Comparison of ENCODE assay signal across 8 cellular contexts in genomic region chr1:40530735-40531380, GRCh38. TPM values are rescaled to one million over a fixed set of nuclear protein-coding genes. Genes with fewer than 3 reads are reported as not detected.
A peak's percentile ranks its signal among the peaks of the same experiment; 100 is the strongest.
DNase-seq lines count a peak whose midpoint lies in the region; ATAC-seq, FAIRE-seq and TF ChIP-seq lines count a peak whose summit lies in the region.

No MANE protein-coding gene starts in this region.

- H3K27me3 ChIP-seq in BE2C (no peaks in the 10 kb centered on the region), SJSA1 (replicated peaks) (no peaks in the 10 kb centered on the region), osteoblast (ENCODE audit: insufficient read depth, low read length) (no peaks in the 10 kb centered on the region)

- peak overlapping the region; percentile 89 for H3K4me2 ChIP-seq in osteoblast (ENCODE audit: insufficient read depth, low read length)

- H3K27ac ChIP-seq in SJSA1 (peak overlapping the region; percentile 65), osteoblast (ENCODE audit: low read depth, low read length) (peak overlapping the region; percentile 68)

- no peak for FAIRE-seq in GM19239 (lab: Jason Lieb, UNC)

- H3K4me3 ChIP-seq in BE2C (ENCODE audit: low read depth, low read length): peak overlapping the region; percentile 80
- H3K4me3 ChIP-seq in SJSA1: peak overlapping the region; percentile 55
- peak overlapping the region; percentile 75 for H3K4me3 ChIP-seq in osteoblast (ENCODE audit: insufficient read depth, low read length)

- peak overlapping the region; percentile 94 for H2AFZ ChIP-seq in osteoblast (ENCODE audit: low read length)

- H3K4me1 ChIP-seq in BE2C: no peaks in the 10 kb centered on the region
- peaks cover 3% of the 10 kb centered on the region for H3K4me1 ChIP-seq in SJSA1 (replicated peaks)
- H3K4me1 ChIP-seq in osteoblast (ENCODE audit: insufficient read depth, low read length): peaks cover 9% of the 10 kb centered on the region

- no peaks in the 10 kb centered on the region for H3K79me2 ChIP-seq in osteoblast (ENCODE audit: insufficient read depth, low read length)

- TF ChIP-seq CTCF in BE2C (IDR thresholded peaks at IDR 0.05; ENCODE audit: low read depth, low read length) (no peak), osteoblast (IDR thresholded peaks at IDR 0.05; ENCODE audit: extremely low read depth, low read depth, low read length) (no peak)

- ATAC-seq in GM21367 (IDR thresholded peaks at IDR 0.05; ENCODE audit: unreplicated experiment): peak; percentile 7
- no peak for ATAC-seq in HG02938 (IDR thresholded peaks at IDR 0.05; ENCODE audit: unreplicated experiment)

- DNase-seq in BE2C: no peak
- DNase-seq in SJSA1 (ENCODE audit: low read depth in 1 of 2, low spot score in 2 of 2): no peak
- DNase-seq in fibroblast of gingiva (ENCODE audit: low read depth): peak; percentile 14
- peak; percentile 43 for DNase-seq in osteoblast (ENCODE audit: insufficient read length, low spot score, missing footprints)
- no peak for DNase-seq in stimulated activated CD4-positive, alpha-beta T cell treated with anti-CD3 and anti-CD28 coated beads, Interleukin-12 subunit alpha, Interleukin-12 subunit beta, amount 100 ng/mL, for 4 hours
- no peak for DNase-seq in GM19239 (ENCODE audit: insufficient read length, low spot score)

- H3K36me3 ChIP-seq in BE2C: no peaks in the 10 kb centered on the region
- H3K36me3 ChIP-seq in SJSA1: peaks cover 11% of the 10 kb centered on the region
- H3K36me3 ChIP-seq in osteoblast (ENCODE audit: insufficient read depth, low read length): no peaks in the 10 kb centered on the region

- H3K9me3 ChIP-seq in BE2C (no peaks in the 10 kb centered on the region), SJSA1 (replicated peaks) (no peaks in the 10 kb centered on the region), osteoblast (ENCODE audit: low read depth, low read length) (no peaks in the 10 kb centered on the region)

- H4K20me1 ChIP-seq in osteoblast (ENCODE audit: insufficient read depth, low read length): no peaks in the 10 kb centered on the region

RNA-seq across cellular contexts. Expression of gene ZNF684, which starts 0.6 kb away (rescaled TPM):
- 2.7 TPM for polyA plus RNA-seq in BE2C (2012; ENCODE audit: insufficient read depth, insufficient read length, low read depth)
- 8.1 and 8.6 TPM in 2 replicates for total RNA-seq in SJSA1 (2014; rRNA removed; shearing (Covaris generic))
- total RNA-seq in osteoblast: 3.6 and 3.8 TPM in 2 replicates

RNA-seq across cellular contexts. Expression of gene EXO5, which starts 22.3 kb away (rescaled TPM):
- 2.5 TPM for polyA plus RNA-seq in BE2C (2012; ENCODE audit: insufficient read depth, insufficient read length, low read depth)
- 13.1 and 20.4 TPM in 2 replicates for total RNA-seq in SJSA1 (2014; rRNA removed; shearing (Covaris generic))
- 10.0 and 12.3 TPM in 2 replicates for total RNA-seq in osteoblast

RNA-seq across cellular contexts. Expression of gene ZFP69, which starts 53.8 kb away (rescaled TPM):
- 0.56 TPM for polyA plus RNA-seq in BE2C (2012; ENCODE audit: insufficient read depth, insufficient read length, low read depth)
- total RNA-seq in SJSA1 (2014; rRNA removed; shearing (Covaris generic)): 4.9 and 5.6 TPM in 2 replicates
- total RNA-seq in osteoblast: 3.6 and 4.4 TPM in 2 replicates

Comparison
In these comparisons a context has a peak if more than half of its experiments do, and no peak if none do; other contexts are left out.
1. DNase-seq: peak in fibroblast of gingiva (single experiment) and osteoblast (single experiment); none in BE2C (single experiment), SJSA1 (0 of 2), stimulated activated CD4-positive, alpha-beta T cell treated with anti-CD3 and anti-CD28 coated beads, Interleukin-12 subunit alpha, Interleukin-12 subunit beta, amount 100 ng/mL, for 4 hours (single experiment) and GM19239 (single experiment).
2. Peak in every context shown above with its lines, with median percentiles within 50 percentile points of each other: H3K4me3 ChIP-seq.